In the genomic region with DNA sequence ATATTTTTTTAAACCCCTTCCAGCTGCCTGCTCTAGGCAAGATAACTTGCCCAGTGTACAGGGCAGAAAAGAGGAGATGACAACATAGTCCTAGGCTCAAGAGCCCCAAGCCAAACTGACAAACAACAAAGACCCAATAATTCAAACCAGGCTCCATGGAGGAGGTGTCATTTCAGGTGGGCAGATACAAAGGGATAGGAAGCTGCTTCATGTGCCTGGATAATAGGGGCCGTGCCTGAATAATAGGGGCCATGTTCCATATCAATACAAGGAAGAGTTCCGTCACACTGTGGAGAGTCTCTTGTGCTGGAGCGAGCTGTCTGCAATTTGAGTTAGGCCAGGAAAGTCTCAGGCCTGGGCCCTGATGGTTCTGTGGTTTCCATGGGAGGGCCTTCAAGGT, we compare ENCODE assay signal across 19 cellular contexts. TPM values are rescaled to one million over a fixed set of nuclear protein-coding genes. Genes with fewer than 3 reads are reported as not detected.
DNase-seq lines count a peak whose midpoint lies in the region; ATAC-seq, FAIRE-seq and TF ChIP-seq lines count a peak whose summit lies in the region.
"Had no signal": no experiment of that assay in that cellular context is flagged by ENCODE, and none has a peak within 500 bp of the region (broad histone marks: within the 10 kb centered on the region; RNA-seq: fewer than 3 reads in every experiment).

No MANE protein-coding gene starts in this region.

- H3K4me2 ChIP-seq in HepG2 (ENCODE audit: low read depth, low read length) = peak overlapping the region; percentile 84

- DNase-seq in HepG2 (ENCODE audit: low spot score) = no peak
- no peak for DNase-seq in right lobe of liver
- no peak for DNase-seq in T-helper 17 cell
- no peak for DNase-seq in type B pancreatic cell (ENCODE audit: extremely low spot score, unreplicated experiment)
- DNase-seq in HUDEP-2 (lab: John Stamatoyannopoulos, UW; ENCODE audit: unreplicated experiment in 76 of 76) = no peak
- no peak for DNase-seq in effector memory CD4-positive, alpha-beta T cell
- DNase-seq: activated CD4-positive, alpha-beta T cell treated with anti-CD3 and anti-CD28 coated beads for 36 hours; activated T-cell treated with anti-CD3 and anti-CD28 coated beads, Interleukin-2, amount 50 U/mL, for 72 hours; body of pancreas; DMS79 treated with DMSO at 0.1 percent for 48 hours; NCI-H1417; NCI-H446 treated with DMSO at 0.1 percent for 48 hours; OCI-M1; upper lobe of right lung had no signal

- H3K4me3 Mint-ChIP-seq in T-helper 17 cell (peak overlapping the region; percentile 72), type B pancreatic cell (peak overlapping the region; percentile 54)
- H3K4me3 Mint-ChIP-seq: activated CD4-positive, alpha-beta T cell treated with anti-CD3 and anti-CD28 coated beads for 36 hours had no signal

- H3K36me3 ChIP-seq in HepG2 (replicated peaks in 1 of 2; ENCODE audit: control insufficient read depth in 1 of 2, insufficient read depth in 2 of 2, low read length in 2 of 2) (no peaks in the 10 kb centered on the region), right lobe of liver (no peaks in the 10 kb centered on the region)
- no peaks in the 10 kb centered on the region for H3K36me3 ChIP-seq in effector memory CD4-positive, alpha-beta T cell (ENCODE audit: control insufficient read depth, insufficient read depth, low read length)
- H3K36me3 ChIP-seq: upper lobe of right lung had no signal

- H3K9me3 Mint-ChIP-seq in type B pancreatic cell = no peaks in the 10 kb centered on the region
- H3K9me3 Mint-ChIP-seq: activated T-cell treated with anti-CD3 and anti-CD28 coated beads, Interleukin-2, amount 50 U/mL, for 72 hours had no signal

- BruUV-seq in HepG2 (replicated peaks; lab: Mats Ljungman, UMichigan) = no TSS peak

- peaks cover 2% of the 10 kb centered on the region for H3K36me3 Mint-ChIP-seq in T-helper 17 cell (ENCODE audit: low read depth)
- H3K36me3 Mint-ChIP-seq in type B pancreatic cell = peaks cover 4% of the 10 kb centered on the region

- no peak for TF ChIP-seq EP300 in HepG2 (IDR thresholded peaks at IDR 0.05; ENCODE audit: low read depth in 2 of 2, low read length in 2 of 2)
- no peak for TF ChIP-seq EP300 in HepG2 (CRISPR knock-in tag; IDR thresholded peaks at IDR 0.05; ENCODE audit: borderline replicate concordance)

- in situ Hi-C loops in HepG2 (cut with HindIII; ENCODE audit: extremely low pct_ligation_motif_present, low pct_unique_long_range_greater_than_20kb) = loop anchor here (5.0 kb wide), 2 partner anchors 35 to 45 kb away; partner anchors contain the start of gene TRIM71

- H2AFZ ChIP-seq in HepG2 (ENCODE audit: low read length) = no peak overlapping the region
- H2AFZ ChIP-seq: parathyroid adenoma had no signal

- CTCF ChIA-PET in HepG2 (lab: Yijun Ruan, JAX; ENCODE audit: low intra/inter-chr PET ratio, low total read pairs) = no interaction called here

- no peak for FAIRE-seq in HepG2 (lab: Jason Lieb, UNC)

- no peak overlapping the region; the same call in 1 of the 2 replicates for H3K9ac ChIP-seq in HepG2 (ENCODE audit: insufficient read depth, low read depth, low read length)
- H3K9ac ChIP-seq: parathyroid adenoma had no signal

- H3K27me3 ChIP-seq in HepG2 (ENCODE audit: control insufficient read depth in 1 of 2, insufficient read depth in 2 of 2, low read length in 2 of 2) (no peaks in the 10 kb centered on the region; a peak in 1 of 5 replicates), right lobe of liver (no peaks in the 10 kb centered on the region)
- H3K27me3 ChIP-seq in effector memory CD4-positive, alpha-beta T cell (replicated peaks; ENCODE audit: control insufficient read depth, insufficient read depth, low read length, poor library complexity, severe bottlenecking) = no peaks in the 10 kb centered on the region
- H3K27me3 ChIP-seq: body of pancreas, upper lobe of right lung had no signal

- intact Hi-C loops in HepG2 (cut with micrococcal nuclease; ENCODE audit: unreplicated experiment) = no loop called here
- intact Hi-C loops in right lobe of liver (cut with DNase I) = no loop called here

- H3K4me1 ChIP-seq in HepG2 (ENCODE audit: insufficient read depth, low read length) (peaks cover 43% of the 10 kb centered on the region), right lobe of liver (peaks cover 0 to 8% (median 0%) of the 10 kb centered on the region in 4 donors)
- H3K4me1 ChIP-seq in effector memory CD4-positive, alpha-beta T cell (ENCODE audit: control insufficient read depth, insufficient read depth, low read length, poor library complexity, severe bottlenecking) = peaks cover 8% of the 10 kb centered on the region
- H3K4me1 ChIP-seq: parathyroid adenoma, upper lobe of right lung had no signal

- peaks cover 11% of the 10 kb centered on the region for H3K4me1 Mint-ChIP-seq in T-helper 17 cell
- H3K4me1 Mint-ChIP-seq in type B pancreatic cell (ENCODE audit: unreplicated experiment) = peaks cover 6% of the 10 kb centered on the region

- no peaks in the 10 kb centered on the region for H3K9me3 ChIP-seq in HepG2 (ENCODE audit: low read length)
- no peaks in the 10 kb centered on the region for H3K9me3 ChIP-seq in right lobe of liver
- H3K9me3 ChIP-seq in T-helper 17 cell (ENCODE audit: control insufficient read depth, low read length, poor library complexity, severe bottlenecking) = no peaks in the 10 kb centered on the region
- H3K9me3 ChIP-seq in iPS-18c (ENCODE audit: control insufficient read depth, insufficient read depth, low read length) = no peaks in the 10 kb centered on the region
- no peaks in the 10 kb centered on the region for H3K9me3 ChIP-seq in effector memory CD4-positive, alpha-beta T cell (ENCODE audit: control insufficient read depth, low read length)
- H3K9me3 ChIP-seq: body of pancreas, upper lobe of right lung had no signal

- H3K79me2 ChIP-seq in HepG2 (ENCODE audit: insufficient read depth, low read length) = peaks cover 15% of the 10 kb centered on the region
- H3K79me2 ChIP-seq: parathyroid adenoma had no signal

- ATAC-seq in HepG2 (no peak), right lobe of liver (no peak), T-helper 17 cell (no peak), HG03039 (IDR thresholded peaks at IDR 0.05; ENCODE audit: unreplicated experiment) (no peak)
- ATAC-seq: activated CD4-positive, alpha-beta T cell treated with anti-CD3 and anti-CD28 coated beads for 36 hours; activated T-cell treated with anti-CD3 and anti-CD28 coated beads, Interleukin-2, amount 50 U/mL, for 72 hours; body of pancreas; upper lobe of right lung had no signal

- peak overlapping the region; percentile 12 for H3K27ac ChIP-seq in HepG2 (ENCODE audit: extremely low read length, insufficient read depth, low read length)
- H3K27ac ChIP-seq in right lobe of liver = no peak overlapping the region
- no peak overlapping the region for H3K27ac ChIP-seq in effector memory CD4-positive, alpha-beta T cell (ENCODE audit: insufficient read depth, low read length, poor library complexity, severe bottlenecking)
- H3K27ac ChIP-seq: body of pancreas, parathyroid adenoma, upper lobe of right lung had no signal

- no peak overlapping the region for H3K27ac Mint-ChIP-seq in T-helper 17 cell
- H3K27ac Mint-ChIP-seq in type B pancreatic cell = peak overlapping the region; percentile 75
- H3K27ac Mint-ChIP-seq: activated CD4-positive, alpha-beta T cell treated with anti-CD3 and anti-CD28 coated beads for 36 hours; activated T-cell treated with anti-CD3 and anti-CD28 coated beads, Interleukin-2, amount 50 U/mL, for 72 hours had no signal

- TF ChIP-seq CTCF in HepG2 (CRISPR knock-in tag; IDR thresholded peaks at IDR 0.05) (no peak), right lobe of liver (IDR thresholded peaks at IDR 0.05) (no peak), type B pancreatic cell (conservative IDR thresholded peaks at IDR 0.05) (no peak)

- no peaks in the 10 kb centered on the region for H4K20me1 ChIP-seq in HepG2 (ENCODE audit: insufficient read depth, low read length)

- POLR2A ChIA-PET in HepG2 (lab: Yijun Ruan, JAX) = interaction anchor here (1.0 to 7.4 kb wide), 5 partner anchors 10 to 120 kb away, joined by 3 to 57 read pairs (median 6); no protein-coding TSS in a partner anchor

- no peak for TF ChIP-seq RAD21 in HepG2 (CRISPR knock-in tag; IDR thresholded peaks at IDR 0.05)

- WGBS in HepG2 (ENCODE audit: low lambda C conversion rate) = 96% methylated on average over 3 of the region's 3 CpGs
- WGBS in right lobe of liver (ENCODE audit: insufficient coverage, low coverage, low lambda C conversion rate, missing lambda C conversion rate) = 83% methylated on average over 1 of the region's 3 CpGs

- H3K4me3 ChIP-seq in HepG2 (replicated peaks in 1 of 3; ENCODE audit: insufficient read depth in 1 of 3, low read depth in 2 of 3, low read length in 3 of 3) (peak overlapping the region in 1 of 3 experiments; percentile 81; a peak in 1 of 6 replicates), right lobe of liver (no peak overlapping the region), iPS-18c (ENCODE audit: insufficient read depth, low read depth, low read length) (peak overlapping the region; percentile 29)
- no peak overlapping the region for H3K4me3 ChIP-seq in effector memory CD4-positive, alpha-beta T cell (ENCODE audit: insufficient read depth, low read depth, low read length, poor library complexity, severe bottlenecking)
- H3K4me3 ChIP-seq: body of pancreas had no signal

- TF ChIP-seq POLR2A in HepG2 (IDR thresholded peaks at IDR 0.05; ENCODE audit: insufficient read depth in 1 of 2, low read depth in 2 of 2, low read length in 2 of 2) (no peak), right lobe of liver (IDR thresholded peaks at IDR 0.05) (no peak)

- H3K27me3 Mint-ChIP-seq in T-helper 17 cell = peaks cover 14% of the 10 kb centered on the region
- H3K27me3 Mint-ChIP-seq in type B pancreatic cell = peaks cover 6% of the 10 kb centered on the region

RNA-seq across cellular contexts. Expression of gene TRIM71, which starts 35.4 kb away (rescaled TPM):
- total RNA-seq in HepG2 (2016; rRNA removed; fragmentation: Illumina TruSeq; extraction: Trizol) = 76.9 and 111 TPM in 2 replicates
- 5.5 and 6.3 TPM in 2 replicates for total RNA-seq in HepG2 (2016; cell fraction: cytosol; rRNA removed; fragmentation: Illumina TruSeq; extraction: Trizol; ENCODE audit: low read depth)
- total RNA-seq in HepG2 (2016; cell fraction: insoluble cytoplasmic fraction; rRNA removed; fragmentation: Illumina TruSeq; extraction: Trizol) = 75.8 and 102 TPM in 2 replicates
- 29.5 and 33.3 TPM in 2 replicates for total RNA-seq in HepG2 (2016; cell fraction: membrane; rRNA removed; fragmentation: Illumina TruSeq; extraction: Trizol)
- total RNA-seq in HepG2 (2016; cell fraction: nucleus; rRNA removed; fragmentation: Illumina TruSeq; extraction: Trizol) = 91.5 and 98.1 TPM in 2 replicates
- polyA plus RNA-seq in HepG2 (2011; rRNA removed) = 21.1 and 21.7 TPM in 2 replicates
- 16.3 and 17.3 TPM in 2 replicates for polyA plus RNA-seq in HepG2 (2011; cell fraction: cytosol; rRNA removed)
- 25.8 and 29.4 TPM in 2 replicates for polyA plus RNA-seq in HepG2 (2011; cell fraction: nucleus; rRNA removed)
- polyA plus RNA-seq in HepG2 (2012) = 24.9 and 35.6 TPM in 2 replicates
- 1.8 and 1.9 TPM in 2 replicates for polyA plus RNA-seq in HepG2 (2016; cell fraction: cytosol; fragmentation: Illumina TruSeq; extraction: Trizol; ENCODE audit: low read depth)
- polyA plus RNA-seq in HepG2 (2016; cell fraction: insoluble cytoplasmic fraction; fragmentation: Illumina TruSeq; extraction: Trizol; ENCODE audit: low read depth) = 67.3 and 72.5 TPM in 2 replicates
- polyA plus RNA-seq in HepG2 (2016; cell fraction: membrane; fragmentation: Illumina TruSeq; extraction: Trizol; ENCODE audit: low read depth) = 7.2 and 8.7 TPM in 2 replicates
- 86.2 and 92.8 TPM in 2 replicates for polyA plus RNA-seq in HepG2 (2016; cell fraction: nucleus; fragmentation: Illumina TruSeq; extraction: Trizol; ENCODE audit: insufficient read depth, low read depth)
- 0.07 and 138 TPM in 2 replicates for polyA minus RNA-seq in HepG2 (2011; rRNA and poly(A)+ RNA removed; ENCODE audit: low replicate concordance)
- polyA minus RNA-seq in HepG2 (2011; cell fraction: cytosol; rRNA and poly(A)+ RNA removed) = 80.8 and 84.9 TPM in 2 replicates
- polyA minus RNA-seq in HepG2 (2011; cell fraction: nucleus; rRNA and poly(A)+ RNA removed) = 96.2 and 97.6 TPM in 2 replicates
- not detected for total RNA-seq in right lobe of liver
- under 1 TPM in 1 of 2 donors, not detected in 1; 0.03 TPM for total RNA-seq in T-helper 17 cell
- 11.2 and 26.5 TPM in 2 replicates for total RNA-seq in type B pancreatic cell (ENCODE audit: low replicate concordance)
- total RNA-seq: body of pancreas, fibroblast of villous mesenchyme, mesenteric fat pad had no signal

Comparison
In these comparisons a context has a peak if more than half of its experiments do, and no peak if none do; other contexts are left out.
1. RNA of gene TRIM71, which starts 35.4 kb away (total RNA-seq): 5.5 to 111 TPM in HepG2 and 11.2 to 26.5 TPM in type B pancreatic cell; 0.03 TPM in T-helper 17 cell and not detected in right lobe of liver; every median in the first group is over 4 times any median in the second.